Comparison of ENCODE assay signal across 10 cellular contexts in genomic region chr19:46494115-46494935, GRCh38. TPM values are rescaled to one million over a fixed set of nuclear protein-coding genes. Genes with fewer than 3 reads are reported as not detected.
DNase-seq lines count a peak whose midpoint lies in the region; ATAC-seq, FAIRE-seq and TF ChIP-seq lines count a peak whose summit lies in the region.
"Had no signal": no experiment of that assay in that cellular context is flagged by ENCODE, and none has a peak within 500 bp of the region (broad histone marks: within the 10 kb centered on the region; RNA-seq: fewer than 3 reads in every experiment).

No MANE protein-coding gene starts in this region.

- H3K27me3 Mint-ChIP-seq in central memory CD8-positive, alpha-beta T cell: peaks cover 74% of the 10 kb centered on the region
- H3K27me3 Mint-ChIP-seq in naive thymus-derived CD8-positive, alpha-beta T cell: peaks cover 27 to 64% (median 39%) of the 10 kb centered on the region in 5 donors

- FAIRE-seq in RCC 7860 (lab: Jason Lieb, UNC): no peak

- peak overlapping the region; percentile 70 for H3K4me3 Mint-ChIP-seq in central memory CD8-positive, alpha-beta T cell
- H3K4me3 Mint-ChIP-seq in naive thymus-derived CD8-positive, alpha-beta T cell: peak overlapping the region; percentile 70 to 92 (median 84)

- peak overlapping the region; percentile 87 for H3K27ac Mint-ChIP-seq in central memory CD8-positive, alpha-beta T cell (ENCODE audit: low read depth)
- H3K27ac Mint-ChIP-seq in naive thymus-derived CD8-positive, alpha-beta T cell: peak overlapping the region in 7 of 10 donors; percentile 59 to 90 (median 89)
- H3K27ac Mint-ChIP-seq: progenitor cell of endocrine pancreas had no signal

- peak overlapping the region; percentile 33 to 56 for H3K4me3 ChIP-seq in right atrium auricular region
- no peak overlapping the region for H3K4me3 ChIP-seq in aorta (ENCODE audit: low read length in 2 of 2)

- H3K36me3 ChIP-seq in right atrium auricular region: no peaks in the 10 kb centered on the region
- no peaks in the 10 kb centered on the region for H3K36me3 ChIP-seq in aorta (ENCODE audit: control insufficient read depth in 1 of 2, insufficient read depth in 2 of 2, low read length in 1 of 2)

- peaks cover 11% of the 10 kb centered on the region for H3K4me1 Mint-ChIP-seq in central memory CD8-positive, alpha-beta T cell
- peaks cover 15 to 54% (median 25%) of the 10 kb centered on the region in 4 donors for H3K4me1 Mint-ChIP-seq in naive thymus-derived CD8-positive, alpha-beta T cell

- no peak for ATAC-seq in central memory CD8-positive, alpha-beta T cell (replicated peaks; ENCODE audit: extremely low read depth, poor library complexity, severe bottlenecking)
- ATAC-seq in naive thymus-derived CD8-positive, alpha-beta T cell: no peak
- no peak for ATAC-seq in aorta (ENCODE audit: low FRiP score)

- no peaks in the 10 kb centered on the region for H3K9me3 Mint-ChIP-seq in central memory CD8-positive, alpha-beta T cell
- no peaks in the 10 kb centered on the region for H3K9me3 Mint-ChIP-seq in naive thymus-derived CD8-positive, alpha-beta T cell

- DNase-seq in right atrium auricular region (ENCODE audit: low spot score): no peak
- no peak for DNase-seq in cardiac septum (ENCODE audit: low spot score)
- DNase-seq in central memory CD8-positive, alpha-beta T cell (ENCODE audit: low spot score in 2 of 2): no peak
- DNase-seq in naive thymus-derived CD8-positive, alpha-beta T cell: no peak
- peak; percentile 52 to 75 for DNase-seq in aorta
- DNase-seq in RCC 7860 (ENCODE audit: low spot score): no peak
- no peak for DNase-seq in substantia nigra (lab: John Stamatoyannopoulos, UW)
- no peak for DNase-seq in amniotic stem cell (lab: John Stamatoyannopoulos, UW)
- DNase-seq: NCI-H1417 treated with DMSO at 0.1 percent for 48 hours had no signal

- POLR2A ChIA-PET in naive thymus-derived CD8-positive, alpha-beta T cell (lab: Charles Lee): no interaction called here

- peaks cover 0 to 4% of the 10 kb centered on the region in 2 donors for H3K27me3 ChIP-seq in right atrium auricular region
- H3K27me3 ChIP-seq in aorta (ENCODE audit: control insufficient read depth in 1 of 2, insufficient read depth in 2 of 2, low read length in 1 of 2): no peaks in the 10 kb centered on the region

- H3K4me1 ChIP-seq in right atrium auricular region (peaks cover 0 to 39% of the 10 kb centered on the region in 2 donors), aorta (ENCODE audit: control insufficient read depth in 1 of 2, insufficient read depth in 2 of 2, low read length in 2 of 2) (no peaks in the 10 kb centered on the region)

- intact Hi-C loops in cardiac septum (cut with DNase I): no loop called here
- intact Hi-C loops in aorta (cut with DNase I): no loop called here

- no peak for TF ChIP-seq CTCF in right atrium auricular region (IDR thresholded peaks at IDR 0.05)

- H3K9me3 ChIP-seq in right atrium auricular region (no peaks in the 10 kb centered on the region), aorta (ENCODE audit: control insufficient read depth, low read length) (no peaks in the 10 kb centered on the region)

- peaks cover 3% of the 10 kb centered on the region for H3K36me3 Mint-ChIP-seq in central memory CD8-positive, alpha-beta T cell (ENCODE audit: insufficient read depth)
- H3K36me3 Mint-ChIP-seq in naive thymus-derived CD8-positive, alpha-beta T cell: no peaks in the 10 kb centered on the region

- H3K27ac ChIP-seq in right atrium auricular region: no peak overlapping the region
- H3K27ac ChIP-seq in aorta (ENCODE audit: low read depth in 1 of 2, low read length in 2 of 2): no peak overlapping the region
- H3K27ac ChIP-seq in substantia nigra (ENCODE audit: low read depth, low read length, poor library complexity, severe bottlenecking): no peak overlapping the region

- WGBS in aorta, 2 donors: 81 to 86% methylated on average over 69 of the region's 69 CpGs

RNA-seq across cellular contexts. Expression of gene PNMA8B, which starts 1.3 kb away (rescaled TPM):
- 1 to 10 TPM; 1.0 to 1.7 TPM for total RNA-seq in right atrium auricular region
- total RNA-seq in cardiac septum: 0.75 TPM
- 1 to 10 TPM; 1.2 to 1.6 TPM for total RNA-seq in naive thymus-derived CD8-positive, alpha-beta T cell
- under 1 TPM in 2 of 3 donors, not detected in 1; 0.20 to 0.91 TPM for polyA plus RNA-seq in naive thymus-derived CD8-positive, alpha-beta T cell
- 1 to 10 TPM; 1.5 to 5.2 TPM for total RNA-seq in aorta
- under 1 TPM; 0.75 to 0.82 TPM for polyA plus RNA-seq in aorta

RNA-seq across cellular contexts. Expression of gene PNMA8A, which starts 23.0 kb away (rescaled TPM):
- total RNA-seq in right atrium auricular region: 10 to 100 TPM in 1 of 2 donors, 1 to 10 TPM in 1; 9.9 to 16.6 TPM
- total RNA-seq in cardiac septum: 11.1 TPM
- total RNA-seq in naive thymus-derived CD8-positive, alpha-beta T cell: 1 to 10 TPM; 3.0 to 3.5 TPM
- polyA plus RNA-seq in naive thymus-derived CD8-positive, alpha-beta T cell: not detected
- 10 to 100 TPM in 1 of 2 donors, 1 to 10 TPM in 1; 6.8 to 12.4 TPM for total RNA-seq in aorta
- polyA plus RNA-seq in aorta: 1 to 10 TPM; 3.3 to 6.8 TPM

Comparison
In these comparisons a context has a peak if more than half of its experiments do, and no peak if none do; other contexts are left out.
1. DNase-seq: peak in aorta (2 of 2); none in right atrium auricular region (single experiment), cardiac septum (single experiment), central memory CD8-positive, alpha-beta T cell (0 of 2), naive thymus-derived CD8-positive, alpha-beta T cell (0 of 10), RCC 7860 (single experiment), substantia nigra (0 of 49) and amniotic stem cell (single experiment).
2. H3K4me3 ChIP-seq: peak in right atrium auricular region (2 of 2); none in aorta (0 of 2).